ENCODE assay signal across 11 cellular contexts in genomic region chr1:84971957-84972356, GRCh38. TPM values are rescaled to one million over a fixed set of nuclear protein-coding genes. Genes with fewer than 3 reads are reported as not detected.
DNase-seq lines count a peak whose midpoint lies in the region; ATAC-seq and TF ChIP-seq lines count a peak whose summit lies in the region.
"Had no signal": no experiment of that assay in that cellular context is flagged by ENCODE, and none has a peak within 500 bp of the region (broad histone marks: within the 10 kb centered on the region; RNA-seq: fewer than 3 reads in every experiment).

No MANE protein-coding gene starts in this region.

- intact Hi-C loops in cardiac septum (cut with DNase I) = no loop called here

- H3K4me3 Mint-ChIP-seq in T-cell = peak overlapping the region in 1 of 3 donors; percentile 35

- H3K4me3 ChIP-seq in GM06990 (replicated peaks; ENCODE audit: low read depth, low read length) = peak overlapping the region; percentile 38
- H3K4me3 ChIP-seq: left ventricle myocardium inferior, Peyer's patch had no signal

- POLR2A ChIA-PET in T-cell (lab: Charles Lee) = interaction anchor here in 1 of 2 donors (0.6 kb wide), 1 partner anchor 733 kb away, joined by 4 read pairs; no protein-coding TSS in a partner anchor

- H3K36me3 ChIP-seq in GM06990 (ENCODE audit: control insufficient read depth, insufficient read depth, low read length) = no peaks in the 10 kb centered on the region; the same call in 1 of the 2 replicates
- H3K36me3 ChIP-seq: left ventricle myocardium inferior, Peyer's patch had no signal

- no peaks in the 10 kb centered on the region for H3K27me3 Mint-ChIP-seq in T-cell

- H3K27ac Mint-ChIP-seq in T-cell = peak overlapping the region; percentile 60 to 68

- H3K9me3 Mint-ChIP-seq in T-cell = no peaks in the 10 kb centered on the region

- CTCF ChIA-PET in T-cell (lab: Charles Lee) = interaction anchor here (0.6 to 1.5 kb wide), 6 partner anchors 22 to 56 kb away, joined by 3 to 8 read pairs (median 3); no protein-coding TSS in a partner anchor

- H3K4me1 Mint-ChIP-seq in T-cell = peaks cover 8 to 47% (median 22%) of the 10 kb centered on the region in 3 donors

- peak; percentile 35 for ATAC-seq in GM19438 (IDR thresholded peaks at IDR 0.05; ENCODE audit: low read depth, unreplicated experiment)
- ATAC-seq in HG02981 (IDR thresholded peaks at IDR 0.05; ENCODE audit: unreplicated experiment) = peak; percentile 25
- no peak for ATAC-seq in T-cell (replicated peaks in 1 of 4)
- ATAC-seq in GM18873 (IDR thresholded peaks at IDR 0.05; ENCODE audit: low FRiP score, unreplicated experiment) = no peak

- no peak for DNase-seq in GM06990 (ENCODE audit: extremely low read depth, insufficient read length)
- no peak for DNase-seq in T-cell
- DNase-seq in DMS153 (lab: John Stamatoyannopoulos, UW) = no peak
- DNase-seq in cardiac septum (ENCODE audit: low spot score) = no peak
- no peak for DNase-seq in stimulated activated CD4-positive, alpha-beta T cell treated with anti-CD3 and anti-CD28 coated beads, Interleukin-12 subunit alpha, Interleukin-12 subunit beta, amount 100 ng/mL, for 4 hours
- DNase-seq: Kasumi-1, left ventricle myocardium inferior, Peyer's patch had no signal

- no peak for TF ChIP-seq CTCF in GM06990 (IDR thresholded peaks at IDR 0.05; ENCODE audit: insufficient read depth, low read length, poor library complexity, severe bottlenecking)

- H3K36me3 Mint-ChIP-seq in T-cell = peaks cover 7% of the 10 kb centered on the region

- H3K27me3 ChIP-seq in GM06990 (replicated peaks; ENCODE audit: control insufficient read depth, insufficient read depth, low read length) = no peaks in the 10 kb centered on the region
- H3K27me3 ChIP-seq: Peyer's patch had no signal

RNA-seq across cellular contexts. Expression of gene MCOLN2, which starts 25.0 kb away (rescaled TPM):
- 10 to 100 TPM in 4 of 5 donors, 1 to 10 TPM in 1; 7.6 to 19.3 (median 15.8) TPM for total RNA-seq in T-cell
- total RNA-seq in cardiac septum = 0.13 TPM

Comparison
In these comparisons a context has a peak if more than half of its experiments do, and no peak if none do; other contexts are left out.
1. ATAC-seq: peak in GM19438 (single experiment) and HG02981 (single experiment); none in T-cell (0 of 4) and GM18873 (single experiment).